In the genomic region with DNA sequence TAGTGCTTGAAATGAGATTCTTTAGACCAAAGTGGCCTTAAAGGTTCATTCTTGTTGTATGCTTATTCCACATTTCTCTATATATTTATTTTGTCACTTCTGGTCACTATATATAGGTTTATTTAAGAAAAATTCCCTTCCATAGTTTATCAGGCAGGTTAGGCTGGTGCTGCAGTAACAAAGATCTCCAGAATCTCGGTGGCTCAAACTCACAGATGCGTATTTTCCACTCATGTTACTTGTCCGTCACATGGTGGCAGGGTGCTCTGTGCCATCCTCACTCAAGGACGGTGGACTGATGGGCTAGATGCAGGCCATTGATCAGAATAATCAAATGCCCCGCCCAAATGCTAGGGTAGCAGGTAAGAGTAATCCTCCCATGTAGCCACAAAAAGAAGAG, we compare ENCODE assay signal across 1 cellular context.
TF ChIP-seq lines count a peak whose summit lies in the region.

No MANE protein-coding gene starts in this region.

TF ChIP-seq in HEK293, 187 proteins besides CTCF, POLR2A, EP300 and RAD21:
- TF ChIP-seq, protein P1, sequence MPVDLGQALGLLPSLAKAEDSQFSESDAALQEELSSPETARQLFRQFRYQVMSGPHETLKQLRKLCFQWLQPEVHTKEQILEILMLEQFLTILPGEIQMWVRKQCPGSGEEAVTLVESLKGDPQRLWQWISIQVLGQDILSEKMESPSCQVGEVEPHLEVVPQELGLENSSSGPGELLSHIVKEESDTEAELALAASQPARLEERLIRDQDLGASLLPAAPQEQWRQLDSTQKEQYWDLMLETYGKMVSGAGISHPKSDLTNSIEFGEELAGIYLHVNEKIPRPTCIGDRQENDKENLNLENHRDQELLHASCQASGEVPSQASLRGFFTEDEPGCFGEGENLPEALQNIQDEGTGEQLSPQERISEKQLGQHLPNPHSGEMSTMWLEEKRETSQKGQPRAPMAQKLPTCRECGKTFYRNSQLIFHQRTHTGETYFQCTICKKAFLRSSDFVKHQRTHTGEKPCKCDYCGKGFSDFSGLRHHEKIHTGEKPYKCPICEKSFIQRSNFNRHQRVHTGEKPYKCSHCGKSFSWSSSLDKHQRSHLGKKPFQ (tag by site-specific recombination; IDR thresholded peaks at IDR 0.05) = no peak
- no peak for TF ChIP-seq ZNF423 (tag by site-specific recombination; IDR thresholded peaks at IDR 0.05)
- TF ChIP-seq ZNF155 (tag by site-specific recombination; IDR thresholded peaks at IDR 0.05) = no peak
- no peak for TF ChIP-seq ZNF37A (tag by site-specific recombination; IDR thresholded peaks at IDR 0.05)
- no peak for TF ChIP-seq ZNF311 (tag by site-specific recombination; IDR thresholded peaks at IDR 0.05; ENCODE audit: borderline replicate concordance)
- no peak for TF ChIP-seq ZSCAN16 (tag by site-specific recombination; IDR thresholded peaks at IDR 0.05)
- TF ChIP-seq ZNF2 (tag by site-specific recombination; IDR thresholded peaks at IDR 0.05) = no peak
- TF ChIP-seq ZNF24 (tag by site-specific recombination; IDR thresholded peaks at IDR 0.05) = no peak
- TF ChIP-seq ZNF121 (tag by site-specific recombination; IDR thresholded peaks at IDR 0.05) = no peak
- TF ChIP-seq, protein P2, sequence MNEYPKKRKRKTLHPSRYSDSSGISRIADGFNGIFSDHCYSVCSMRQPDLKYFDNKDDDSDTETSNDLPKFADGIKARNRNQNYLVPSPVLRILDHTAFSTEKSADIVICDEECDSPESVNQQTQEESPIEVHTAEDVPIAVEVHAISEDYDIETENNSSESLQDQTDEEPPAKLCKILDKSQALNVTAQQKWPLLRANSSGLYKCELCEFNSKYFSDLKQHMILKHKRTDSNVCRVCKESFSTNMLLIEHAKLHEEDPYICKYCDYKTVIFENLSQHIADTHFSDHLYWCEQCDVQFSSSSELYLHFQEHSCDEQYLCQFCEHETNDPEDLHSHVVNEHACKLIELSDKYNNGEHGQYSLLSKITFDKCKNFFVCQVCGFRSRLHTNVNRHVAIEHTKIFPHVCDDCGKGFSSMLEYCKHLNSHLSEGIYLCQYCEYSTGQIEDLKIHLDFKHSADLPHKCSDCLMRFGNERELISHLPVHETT (tag by site-specific recombination; IDR thresholded peaks at IDR 0.05) = no peak
